Comparison of ENCODE assay signal across 13 cellular contexts in the genomic region with DNA sequence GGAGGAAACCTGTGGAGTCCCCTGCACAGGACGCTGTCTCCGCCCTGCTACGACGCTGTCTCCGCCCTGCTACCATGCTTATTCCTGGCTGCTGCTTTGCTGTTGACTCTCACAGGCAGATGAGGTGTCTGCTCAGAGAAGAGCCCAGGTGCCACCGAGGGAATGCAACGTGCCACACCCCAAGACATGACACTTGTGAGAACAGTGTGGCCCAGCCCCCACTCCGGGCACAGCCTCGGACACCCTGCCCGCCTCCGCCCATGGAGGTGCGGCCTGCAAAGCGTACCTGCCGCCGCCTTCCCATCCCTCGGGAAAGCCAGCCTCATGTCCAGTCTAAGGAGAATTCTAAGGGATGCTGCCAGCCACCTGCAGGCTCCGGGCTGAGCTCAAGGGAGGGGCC.
"Had no signal": no experiment of that assay in that cellular context is flagged by ENCODE, and none has a peak within 500 bp of the region (broad histone marks: within the 10 kb centered on the region; RNA-seq: fewer than 3 reads in every experiment).

No MANE protein-coding gene starts in this region.

- H3K36me3 ChIP-seq: colonic mucosa, left ventricle myocardium inferior, thyroid gland had no signal

- H3K27me3 ChIP-seq: body of pancreas, colonic mucosa, hepatocyte, thyroid gland had no signal

- H3K9me3 ChIP-seq: body of pancreas, colonic mucosa, left ventricle myocardium inferior, thyroid gland had no signal

- DNase-seq: activated CD4-positive, alpha-beta T cell treated with anti-CD3 and anti-CD28 coated beads, Interleukin-2, amount 50 U/mL, for 1 hour; activated CD8-positive, alpha-beta memory T cell treated with anti-CD3 and anti-CD28 coated beads for 24 hours; activated gamma-delta T cell treated with Interleukin-2 at 50 U/mL for 16 hours; activated naive CD8-positive, alpha-beta T cell treated with anti-CD3 and anti-CD28 coated beads for 36 hours; body of pancreas; central memory CD4-positive, alpha-beta T cell; colonic mucosa; left ventricle myocardium inferior; naive thymus-derived CD8-positive, alpha-beta T cell; nucleus accumbens; thyroid gland had no signal

- H3K36me3 Mint-ChIP-seq: activated naive CD8-positive, alpha-beta T cell treated with anti-CD3 and anti-CD28 coated beads for 36 hours; naive thymus-derived CD8-positive, alpha-beta T cell; stimulated activated memory B cell treated with anti-CD40 and anti-IgM and Interleukin-4, amounts not matched to agents 10 μg/mL and 1 μg/mL and 100 μg/mL, for 72 hours had no signal

- H3K9me3 Mint-ChIP-seq: naive thymus-derived CD8-positive, alpha-beta T cell had no signal

- H3K4me1 ChIP-seq: colonic mucosa, thyroid gland had no signal

- H3K27ac Mint-ChIP-seq: activated naive CD8-positive, alpha-beta T cell treated with anti-CD3 and anti-CD28 coated beads for 36 hours; stimulated activated memory B cell treated with anti-CD40 and anti-IgM and Interleukin-4, amounts not matched to agents 10 μg/mL and 1 μg/mL and 100 μg/mL, for 72 hours had no signal

- H3K4me3 ChIP-seq: body of pancreas, colonic mucosa, hepatocyte, left ventricle myocardium inferior, thyroid gland had no signal

- H3K4me3 Mint-ChIP-seq: activated naive CD8-positive, alpha-beta T cell treated with anti-CD3 and anti-CD28 coated beads for 36 hours; naive thymus-derived CD8-positive, alpha-beta T cell; stimulated activated memory B cell treated with anti-CD40 and anti-IgM and Interleukin-4, amounts not matched to agents 10 μg/mL and 1 μg/mL and 100 μg/mL, for 72 hours had no signal

- H3K27me3 Mint-ChIP-seq: activated naive CD8-positive, alpha-beta T cell treated with anti-CD3 and anti-CD28 coated beads for 36 hours; naive thymus-derived CD8-positive, alpha-beta T cell; stimulated activated memory B cell treated with anti-CD40 and anti-IgM and Interleukin-4, amounts not matched to agents 10 μg/mL and 1 μg/mL and 100 μg/mL, for 72 hours had no signal
